Comparison of ENCODE assay signal across 31 cellular contexts in genomic region chr13:51432576-51432975, GRCh38.
"Had no signal": no experiment of that assay in that cellular context is flagged by ENCODE, and none has a peak within 500 bp of the region (broad histone marks: within the 10 kb centered on the region; RNA-seq: fewer than 3 reads in every experiment).

No MANE protein-coding gene starts in this region.

- H3K4me1 ChIP-seq: foreskin keratinocyte, left lung, lower lobe of right lung, sigmoid colon, vagina had no signal

- H3K27ac Mint-ChIP-seq: activated CD8-positive, alpha-beta T cell treated with anti-CD3 and anti-CD28 coated beads for 36 hours; activated T-helper 17 cell treated with anti-CD3 and anti-CD28 coated beads, Interleukin-2, amount 50 U/mL, for 72 hours; dendritic cell treated with granulocyte-macrophage colony-stimulating factor and Interleukin-4, amounts not matched to agents 40 ng/mL and 50 ng/mL, for 4 days; nephron; progenitor cell of endocrine pancreas; stimulated activated effector memory CD8-positive, alpha-beta T cell treated with anti-CD3 and anti-CD28 coated beads, Interleukin-12 subunit alpha, Interleukin-12 subunit beta, amount 100 ng/mL, for 72 hours; stimulated activated naive CD8-positive, alpha-beta T cell treated with anti-CD3 and anti-CD28 coated beads, Interleukin-15, Interleukin-2, amounts not matched to agents 100 ng/mL and 50 ng/mL, for 24 hours had no signal

- H3K27me3 Mint-ChIP-seq: activated CD8-positive, alpha-beta T cell treated with anti-CD3 and anti-CD28 coated beads for 36 hours; activated T-helper 17 cell treated with anti-CD3 and anti-CD28 coated beads, Interleukin-2, amount 50 U/mL, for 72 hours; dendritic cell treated with granulocyte-macrophage colony-stimulating factor and Interleukin-4, amounts not matched to agents 40 ng/mL and 50 ng/mL, for 4 days; progenitor cell of endocrine pancreas; stimulated activated naive CD8-positive, alpha-beta T cell treated with anti-CD3 and anti-CD28 coated beads, Interleukin-15, Interleukin-2, amounts not matched to agents 100 ng/mL and 50 ng/mL, for 24 hours; T-helper 17 cell had no signal

- DNase-seq: activated CD4-positive, alpha-beta T cell treated with anti-CD3 and anti-CD28 coated beads for 1 hour; activated CD4-positive, alpha-beta T cell treated with anti-CD3 and anti-CD28 coated beads, Interleukin-2, amount 50 U/mL, for 1 hour; activated CD8-positive, alpha-beta T cell treated with anti-CD3 and anti-CD28 coated beads for 36 hours; activated gamma-delta T cell treated with Interleukin-2 at 50 U/mL for 16 hours; activated naive CD4-positive, alpha-beta T cell treated with anti-CD3 and anti-CD28 coated beads, Interleukin-2, amount 50 U/mL, for 16 hours; activated T-cell treated with anti-CD3 and anti-CD28 coated beads, Interleukin-2, amount 50 U/mL, for 4 hours; amygdala; caudate nucleus; effector CD4-positive, alpha-beta T cell; foreskin keratinocyte; left lung; lower lobe of right lung; mesendoderm; mucosa of descending colon; ovary; sigmoid colon; small intestine; stimulated activated CD4-positive, alpha-beta T cell treated with anti-CD3 and anti-CD28 coated beads, Interleukin-4, amount 100 ng/mL, for 24 hours; substantia nigra; T-helper 17 cell; T1000; upper lobe of left lung had no signal

- H3K9me3 Mint-ChIP-seq: activated CD8-positive, alpha-beta T cell treated with anti-CD3 and anti-CD28 coated beads for 36 hours; activated T-cell treated with anti-CD3 and anti-CD28 coated beads, Interleukin-2, amount 50 U/mL, for 4 hours; activated T-helper 17 cell treated with anti-CD3 and anti-CD28 coated beads, Interleukin-2, amount 50 U/mL, for 72 hours; dendritic cell treated with granulocyte-macrophage colony-stimulating factor and Interleukin-4, amounts not matched to agents 40 ng/mL and 50 ng/mL, for 4 days; nephron; stimulated activated effector memory CD8-positive, alpha-beta T cell treated with anti-CD3 and anti-CD28 coated beads, Interleukin-12 subunit alpha, Interleukin-12 subunit beta, amount 100 ng/mL, for 72 hours; stimulated activated naive CD8-positive, alpha-beta T cell treated with anti-CD3 and anti-CD28 coated beads, Interleukin-15, Interleukin-2, amounts not matched to agents 100 ng/mL and 50 ng/mL, for 24 hours had no signal

- H3K27me3 ChIP-seq: esophagus muscularis mucosa, foreskin keratinocyte, left lung, neutrophil, ovary, sigmoid colon, upper lobe of left lung, vagina had no signal

- H3K36me3 ChIP-seq: ovary had no signal

- ATAC-seq: activated CD8-positive, alpha-beta T cell treated with anti-CD3 and anti-CD28 coated beads for 36 hours; activated T-cell treated with anti-CD3 and anti-CD28 coated beads, Interleukin-2, amount 50 U/mL, for 4 hours; activated T-helper 17 cell treated with anti-CD3 and anti-CD28 coated beads, Interleukin-2, amount 50 U/mL, for 72 hours; foreskin keratinocyte; left lung; lower lobe of right lung; mucosa of descending colon; stimulated activated effector memory CD8-positive, alpha-beta T cell treated with anti-CD3 and anti-CD28 coated beads, Interleukin-12 subunit alpha, Interleukin-12 subunit beta, amount 100 ng/mL, for 72 hours; T-helper 17 cell had no signal

- H3K4me3 ChIP-seq: esophagus muscularis mucosa, left lung, lower lobe of right lung, mucosa of descending colon, ovary, sigmoid colon, upper lobe of left lung, vagina had no signal

- H3K27ac ChIP-seq: esophagus muscularis mucosa, foreskin keratinocyte, left lung, lower lobe of right lung, neutrophil, ovary, sigmoid colon, upper lobe of left lung, vagina had no signal

- H3K9me3 ChIP-seq: esophagus muscularis mucosa, left lung, lower lobe of right lung, mucosa of descending colon, neutrophil, ovary, sigmoid colon, upper lobe of left lung, vagina had no signal

- H3K4me3 Mint-ChIP-seq: activated CD8-positive, alpha-beta T cell treated with anti-CD3 and anti-CD28 coated beads for 36 hours; activated T-cell treated with anti-CD3 and anti-CD28 coated beads, Interleukin-2, amount 50 U/mL, for 4 hours; activated T-helper 17 cell treated with anti-CD3 and anti-CD28 coated beads, Interleukin-2, amount 50 U/mL, for 72 hours; dendritic cell treated with granulocyte-macrophage colony-stimulating factor and Interleukin-4, amounts not matched to agents 40 ng/mL and 50 ng/mL, for 4 days; nephron; stimulated activated effector memory CD8-positive, alpha-beta T cell treated with anti-CD3 and anti-CD28 coated beads, Interleukin-12 subunit alpha, Interleukin-12 subunit beta, amount 100 ng/mL, for 72 hours; stimulated activated naive CD8-positive, alpha-beta T cell treated with anti-CD3 and anti-CD28 coated beads, Interleukin-15, Interleukin-2, amounts not matched to agents 100 ng/mL and 50 ng/mL, for 24 hours; T-helper 17 cell had no signal

- H3K4me1 Mint-ChIP-seq: nephron had no signal
